9 cellular contexts compared by ENCODE assay signal in the genomic region with DNA sequence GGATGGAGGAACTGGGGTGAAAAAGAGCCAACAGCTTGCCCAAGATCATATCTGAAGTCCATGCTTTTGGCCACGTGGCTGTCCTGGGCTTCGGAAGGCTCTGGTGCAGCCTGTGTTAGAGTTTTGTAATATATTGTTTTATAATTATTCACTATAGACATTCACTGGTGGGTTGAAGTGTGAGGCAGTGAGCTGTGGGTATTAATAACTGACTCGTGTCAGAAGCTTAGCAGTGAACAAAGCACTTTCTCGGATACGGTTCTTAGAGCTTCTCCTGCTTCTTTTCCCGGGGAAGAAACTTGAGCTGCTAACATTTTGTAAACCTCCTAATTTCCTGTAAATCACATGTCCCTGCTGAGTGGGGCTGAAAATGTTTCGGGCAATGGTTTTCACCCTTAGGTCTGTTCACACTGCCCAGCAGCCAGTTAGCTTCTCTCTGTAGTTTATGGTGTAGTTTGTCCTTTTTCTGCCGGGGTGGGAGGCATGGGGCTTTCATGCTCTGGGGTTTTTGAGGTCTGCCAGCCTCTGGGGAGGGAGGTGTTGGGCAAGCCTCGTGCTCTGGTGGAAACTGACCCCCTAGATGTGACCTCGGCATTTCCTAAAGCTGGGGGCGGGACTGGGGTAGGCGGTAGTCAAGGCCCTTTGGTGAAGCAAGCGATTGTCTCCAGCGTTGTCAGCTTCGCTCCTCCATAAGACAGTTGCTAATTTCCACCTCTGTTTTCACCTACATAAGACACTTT. TPM values are rescaled to one million over a fixed set of nuclear protein-coding genes. Genes with fewer than 3 reads are reported as not detected.
A peak's percentile ranks its signal among the peaks of the same experiment; 100 is the strongest.
DNase-seq lines count a peak whose midpoint lies in the region; ATAC-seq and TF ChIP-seq lines count a peak whose summit lies in the region.
"Had no signal": no experiment of that assay in that cellular context is flagged by ENCODE, and none has a peak within 500 bp of the region (broad histone marks: within the 10 kb centered on the region; RNA-seq: fewer than 3 reads in every experiment).

No MANE protein-coding gene starts in this region.

- TF ChIP-seq EP300 in tibial nerve (IDR thresholded peaks at IDR 0.05): peak in 1 of 2 donors; percentile 60

- H3K9ac ChIP-seq in muscle layer of colon (ENCODE audit: low read length): peak overlapping the region; percentile 14

- peak; percentile 42 for DNase-seq in activated effector memory CD4-positive, alpha-beta T cell treated with anti-CD3 and anti-CD28 coated beads, Interleukin-2, amount 50 U/mL, for 16 hours
- DNase-seq in activated effector memory CD4-positive, alpha-beta T cell treated with Interleukin-2 at 50 U/mL for 16 hours: no peak
- no peak for DNase-seq in coronary artery (ENCODE audit: low spot score)
- DNase-seq in tibial nerve (ENCODE audit: low spot score in 2 of 2): no peak
- no peak for DNase-seq in NCI-H446 (lab: John Stamatoyannopoulos, UW)
- DNase-seq: activated CD4-positive, alpha-beta T cell treated with anti-CD3 and anti-CD28 coated beads for 4 hours had no signal

- TF ChIP-seq POLR2A in tibial nerve (IDR thresholded peaks at IDR 0.05): peak in 1 of 2 donors; percentile 16

- no peaks in the 10 kb centered on the region for H3K36me3 ChIP-seq in muscle layer of colon (ENCODE audit: insufficient read depth, low read length)
- H3K36me3 ChIP-seq in tibial nerve: peaks cover 0 to 4% (median 0%) of the 10 kb centered on the region in 3 donors

- H3K4me1 ChIP-seq in muscle layer of colon (ENCODE audit: insufficient read depth, low read length) (peaks cover 16% of the 10 kb centered on the region), tibial nerve (peaks cover 0 to 41% (median 25%) of the 10 kb centered on the region in 4 donors)

- H3K27me3 ChIP-seq in muscle layer of colon (ENCODE audit: control insufficient read depth in 1 of 2, insufficient read depth in 2 of 2, low read length in 2 of 2) (no peaks in the 10 kb centered on the region), tibial nerve (no peaks in the 10 kb centered on the region)

- TF ChIP-seq CTCF in coronary artery (IDR thresholded peaks at IDR 0.05): no peak
- TF ChIP-seq CTCF in tibial nerve (IDR thresholded peaks at IDR 0.05): no peak

- H3K4me3 ChIP-seq in coronary artery: peak overlapping the region; percentile 89
- peak overlapping the region; percentile 4 to 76 for H3K4me3 ChIP-seq in muscle layer of colon (ENCODE audit: low read depth in 1 of 2, low read length in 2 of 2)
- peak overlapping the region; percentile 59 to 87 (median 80) for H3K4me3 ChIP-seq in tibial nerve

- no peak for ATAC-seq in GM19455 (IDR thresholded peaks at IDR 0.05; ENCODE audit: unreplicated experiment)
- ATAC-seq in GM21515 (IDR thresholded peaks at IDR 0.05; ENCODE audit: unreplicated experiment): no peak

- H3K27ac ChIP-seq in coronary artery (peak overlapping the region; percentile 95), muscle layer of colon (ENCODE audit: low read depth, low read length) (peak overlapping the region; percentile 88), tibial nerve (peak overlapping the region; percentile 85 to 98 (median 92))

- H3K9me3 ChIP-seq in muscle layer of colon (ENCODE audit: low read length): no peaks in the 10 kb centered on the region
- no peaks in the 10 kb centered on the region for H3K9me3 ChIP-seq in tibial nerve

- WGBS in tibial nerve, 2 donors: 18 to 20% methylated on average over 15 of the region's 15 CpGs

RNA-seq across cellular contexts. Expression of gene MRAS, which starts 1.7 kb away (rescaled TPM):
- 100 to 1,000 TPM; 107 to 289 (median 171) TPM for total RNA-seq in tibial nerve

RNA-seq across cellular contexts. Expression of gene NME9, which starts 20.4 kb away (rescaled TPM):
- not detected for total RNA-seq in tibial nerve
